In the genomic region with DNA sequence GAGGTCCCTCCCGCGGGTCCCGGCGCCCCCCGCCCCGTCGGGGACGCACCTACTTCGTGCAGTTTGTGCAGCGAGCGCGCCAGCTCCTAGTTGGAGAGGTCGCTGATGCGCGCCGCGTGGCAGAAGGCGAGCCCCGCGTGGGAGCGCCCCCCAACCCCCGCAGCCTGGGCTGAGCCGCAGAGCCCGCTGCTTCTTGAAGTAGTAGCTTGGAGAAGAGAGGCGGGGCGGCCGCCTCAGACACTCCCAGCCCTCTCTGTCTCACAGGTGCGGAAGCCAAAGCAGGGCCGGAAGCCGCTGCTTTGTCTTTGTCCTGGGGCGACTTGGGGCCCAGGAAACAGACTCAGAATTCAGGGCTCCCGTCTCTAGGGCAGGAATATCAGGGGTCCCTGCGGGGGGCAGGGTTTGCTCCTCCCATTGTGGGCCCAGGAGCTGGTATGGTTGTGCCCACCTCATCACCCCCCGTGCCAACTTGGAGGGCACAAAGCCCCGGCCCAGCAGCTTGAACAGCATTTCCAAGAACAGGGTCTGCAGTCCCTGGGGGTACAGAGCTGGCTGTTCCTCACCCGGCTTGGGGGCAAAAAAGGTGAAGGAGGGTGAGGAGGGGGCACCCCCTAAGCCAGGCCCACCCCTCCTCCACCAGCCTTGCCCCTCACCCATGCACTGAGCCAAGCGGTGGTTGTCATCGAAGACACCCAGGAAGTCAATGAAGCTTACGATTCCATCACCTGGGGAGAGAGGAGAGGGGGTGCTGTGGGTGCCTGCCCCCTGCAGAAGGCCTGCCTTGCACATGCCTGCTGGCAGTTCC, we compare ENCODE assay signal across 8 cellular contexts. TPM values are rescaled to one million over a fixed set of nuclear protein-coding genes. Genes with fewer than 3 reads are reported as not detected.
DNase-seq lines count a peak whose midpoint lies in the region; ATAC-seq, FAIRE-seq and TF ChIP-seq lines count a peak whose summit lies in the region.

No MANE protein-coding gene starts in this region.

- H3K27ac Mint-ChIP-seq in CD4-positive, alpha-beta memory T cell, result peak overlapping the region; percentile 96 to 99 (median 97)
- peak overlapping the region; percentile 85 for H3K27ac Mint-ChIP-seq in T-helper 2 cell treated with Interferon-gamma antibody and Interleukin-4, amounts not matched to agents 5 μg/mL and 100 μg/mL, for 36 hours

- H3K9me3 Mint-ChIP-seq in CD4-positive, alpha-beta memory T cell, result no peaks in the 10 kb centered on the region
- H3K9me3 Mint-ChIP-seq in T-helper 2 cell treated with Interferon-gamma antibody and Interleukin-4, amounts not matched to agents 5 μg/mL and 100 μg/mL, for 36 hours, result no peaks in the 10 kb centered on the region

- peaks cover 42% of the 10 kb centered on the region for H3K36me3 ChIP-seq in CD4-positive, alpha-beta memory T cell (ENCODE audit: insufficient read depth, low read length)
- H3K36me3 ChIP-seq in right lobe of liver, result no peaks in the 10 kb centered on the region

- peak overlapping the region; percentile 81 to 89 for H3K4me3 ChIP-seq in CD4-positive, alpha-beta memory T cell (ENCODE audit: low read length in 2 of 2)
- peak overlapping the region; percentile 59 to 70 (median 63) for H3K4me3 ChIP-seq in right lobe of liver

- H3K4me1 ChIP-seq in CD4-positive, alpha-beta memory T cell (ENCODE audit: insufficient read depth, low read length), result peaks cover 78% of the 10 kb centered on the region
- peaks cover 0 to 9% (median 0%) of the 10 kb centered on the region in 4 donors for H3K4me1 ChIP-seq in right lobe of liver

- peak; percentile 82 to 93 (median 85) for DNase-seq in CD4-positive, alpha-beta memory T cell
- DNase-seq in HTR-8/SVneo (ENCODE audit: insufficient read length, low spot score) (peak; percentile 76), T47D (ENCODE audit: low read depth in 1 of 2, low spot score in 1 of 2) (peak; percentile 84 to 94), right lobe of liver (no peak), HuH-7 (ENCODE audit: low spot score) (no peak)
- DNase-seq in T-helper 2 cell treated with Interferon-gamma antibody and Interleukin-4, amounts not matched to agents 5 μg/mL and 100 μg/mL, for 36 hours (ENCODE audit: low spot score), result peak; percentile 76
- peak; percentile 62 for DNase-seq in stimulated activated CD8-positive, alpha-beta memory T cell treated with anti-CD3 and anti-CD28 coated beads, Interleukin-4, amount 100 ng/mL, for 24 hours (ENCODE audit: low read depth)

- CTCF ChIA-PET in CD4-positive, alpha-beta memory T cell (lab: Charles Lee; ENCODE audit: partially characterized antibody), result interaction anchor here (0.8 to 8.9 kb wide), 19 partner anchors 11 to 163 kb away, joined by 3 to 58 read pairs (median 5); a partner anchor contains a TSS

- FAIRE-seq in HTR-8/SVneo (lab: Jason Lieb, UNC), result no peak

- WGBS in right lobe of liver (ENCODE audit: insufficient coverage, low coverage, low lambda C conversion rate, missing lambda C conversion rate), result 40% methylated on average over 3 of the region's 39 CpGs

- no peaks in the 10 kb centered on the region for H3K9me3 ChIP-seq in CD4-positive, alpha-beta memory T cell (ENCODE audit: control insufficient read depth in 1 of 2, low read length in 2 of 2)
- H3K9me3 ChIP-seq in right lobe of liver, result no peaks in the 10 kb centered on the region

- H3K4me3 Mint-ChIP-seq in CD4-positive, alpha-beta memory T cell, result peak overlapping the region; percentile 85 to 91 (median 89)
- H3K4me3 Mint-ChIP-seq in T-helper 2 cell treated with Interferon-gamma antibody and Interleukin-4, amounts not matched to agents 5 μg/mL and 100 μg/mL, for 36 hours, result peak overlapping the region; percentile 84

- no peaks in the 10 kb centered on the region for H3K27me3 ChIP-seq in CD4-positive, alpha-beta memory T cell (ENCODE audit: insufficient read depth, low read length)
- no peaks in the 10 kb centered on the region for H3K27me3 ChIP-seq in right lobe of liver

- POLR2A ChIA-PET in CD4-positive, alpha-beta memory T cell (lab: Charles Lee; ENCODE audit: partially characterized antibody), result interaction anchor here (1.0 to 30.3 kb wide), 15 partner anchors 8 to 187 kb away, joined by 3 to 1143 read pairs (median 17); a partner anchor contains a TSS

- in situ Hi-C loops in T47D (cut with HindIII; ENCODE audit: low pct_unique_long_range_greater_than_20kb, low sequenced_read_pairs), result no loop called here

- peaks cover 29 to 83% (median 56%) of the 10 kb centered on the region in 4 donors for H3K4me1 Mint-ChIP-seq in CD4-positive, alpha-beta memory T cell
- peaks cover 46% of the 10 kb centered on the region for H3K4me1 Mint-ChIP-seq in T-helper 2 cell treated with Interferon-gamma antibody and Interleukin-4, amounts not matched to agents 5 μg/mL and 100 μg/mL, for 36 hours (ENCODE audit: low read depth)

- H3K27ac ChIP-seq in CD4-positive, alpha-beta memory T cell (ENCODE audit: low read depth, low read length), result peak overlapping the region; percentile 91
- peak overlapping the region; percentile 21 to 62 (median 37) for H3K27ac ChIP-seq in right lobe of liver

- peaks cover 13 to 57% of the 10 kb centered on the region in 2 donors for H3K36me3 Mint-ChIP-seq in CD4-positive, alpha-beta memory T cell
- H3K36me3 Mint-ChIP-seq in T-helper 2 cell treated with Interferon-gamma antibody and Interleukin-4, amounts not matched to agents 5 μg/mL and 100 μg/mL, for 36 hours (ENCODE audit: low read depth), result peaks cover 55% of the 10 kb centered on the region

- no peaks in the 10 kb centered on the region for H3K27me3 Mint-ChIP-seq in CD4-positive, alpha-beta memory T cell
- no peaks in the 10 kb centered on the region for H3K27me3 Mint-ChIP-seq in T-helper 2 cell treated with Interferon-gamma antibody and Interleukin-4, amounts not matched to agents 5 μg/mL and 100 μg/mL, for 36 hours (ENCODE audit: low read depth)

- intact Hi-C loops in CD4-positive, alpha-beta memory T cell (cut with micrococcal nuclease), result loop anchor here (2.0 to 5.0 kb wide), 2 partner anchors 64 to 186 kb away; a partner anchor contains a TSS
- intact Hi-C loops in right lobe of liver (cut with DNase I), result no loop called here

- no peak for TF ChIP-seq POLR2A in right lobe of liver (IDR thresholded peaks at IDR 0.05)

- no peak for TF ChIP-seq CTCF in right lobe of liver (IDR thresholded peaks at IDR 0.05)

- ATAC-seq in GM19467 (IDR thresholded peaks at IDR 0.05; ENCODE audit: unreplicated experiment) (peak; percentile 37), right lobe of liver (peak; percentile 5 to 30 (median 6))

RNA-seq across cellular contexts. Expression of a gene that starts 13.6 kb away (rescaled TPM):
- total RNA-seq in CD4-positive, alpha-beta memory T cell, result under 1 TPM; 0.22 to 0.41 TPM
- under 1 TPM; 0.25 to 0.49 TPM for polyA plus RNA-seq in CD4-positive, alpha-beta memory T cell
- total RNA-seq in right lobe of liver, result not detected

RNA-seq across cellular contexts. Expression of a gene that starts 26.6 kb away (rescaled TPM):
- total RNA-seq in CD4-positive, alpha-beta memory T cell, result 100 to 1,000 TPM; 403 to 405 TPM
- 10 to 100 TPM in 1 of 2 donors, 1 to 10 TPM in 1; 8.1 to 64.4 TPM for polyA plus RNA-seq in CD4-positive, alpha-beta memory T cell
- 1 to 10 TPM; 3.7 to 10.0 (median 5.1) TPM for total RNA-seq in right lobe of liver

Comparison
In these comparisons a context has a peak if more than half of its experiments do, and no peak if none do; other contexts are left out.
1. DNase-seq: peak in CD4-positive, alpha-beta memory T cell (5 of 5), HTR-8/SVneo (single experiment), T-helper 2 cell treated with Interferon-gamma antibody and Interleukin-4, amounts not matched to agents 5 μg/mL and 100 μg/mL, for 36 hours (single experiment), T47D (2 of 2) and stimulated activated CD8-positive, alpha-beta memory T cell treated with anti-CD3 and anti-CD28 coated beads, Interleukin-4, amount 100 ng/mL, for 24 hours (single experiment); none in right lobe of liver (0 of 3) and HuH-7 (single experiment).
2. RNA of a gene that starts 26.6 kb away (total RNA-seq): 403 to 405 TPM in CD4-positive, alpha-beta memory T cell; 3.7 to 10.0 TPM in right lobe of liver; every median in the first group is over 10 times any median in the second.